In the genomic region with DNA sequence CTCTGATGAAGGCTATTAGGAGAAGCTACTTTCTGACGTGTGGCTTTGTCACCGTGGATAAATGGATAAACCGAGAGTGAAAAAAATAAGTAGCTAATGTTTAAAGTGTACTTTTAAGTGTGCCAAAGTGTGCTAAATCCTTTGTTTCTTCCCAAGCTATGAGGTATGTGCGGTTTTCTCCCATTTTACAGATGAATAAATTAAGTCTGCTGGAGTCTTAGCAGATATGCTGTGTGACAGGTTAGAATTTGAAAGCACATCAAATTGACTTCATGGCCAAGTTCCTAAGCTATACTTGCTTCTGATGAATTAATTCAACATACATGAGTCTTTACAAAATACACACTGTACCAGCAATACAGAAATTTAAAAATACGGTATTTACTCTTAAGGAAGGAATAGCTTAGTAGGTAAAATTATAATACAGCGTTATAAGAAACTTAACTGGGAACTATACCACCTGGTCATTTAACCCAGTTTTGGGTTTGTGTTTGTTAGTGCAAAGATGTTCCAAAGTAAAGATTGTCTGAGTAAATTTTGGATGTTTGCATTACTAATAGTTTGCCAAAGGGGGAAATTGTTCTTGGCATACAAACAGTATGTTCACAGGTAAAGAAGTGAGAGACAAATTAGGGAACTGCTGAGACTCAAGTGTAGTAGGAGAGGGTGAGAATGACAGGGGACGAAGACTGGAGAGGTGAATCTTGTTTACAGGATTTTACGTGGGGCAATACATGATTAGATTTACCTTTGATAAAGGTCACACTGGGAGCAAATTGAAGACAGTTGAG, we compare ENCODE assay signal across 1 cellular context.
TF ChIP-seq lines count a peak whose summit lies in the region.

No MANE protein-coding gene starts in this region.

TF ChIP-seq in GM12878, 131 proteins besides CTCF, POLR2A, EP300 and RAD21 (continued from another document):
- TF ChIP-seq MYC (IDR thresholded peaks at IDR 0.05; ENCODE audit: insufficient read depth, insufficient read length, insufficient replicate concordance, low read length, severe bottlenecking) (no peak), BRCA1 (IDR thresholded peaks at IDR 0.05; ENCODE audit: low read depth, low read length) (no peak), BMI1 (IDR thresholded peaks at IDR 0.05; ENCODE audit: borderline replicate concordance) (no peak), SPI1 (IDR thresholded peaks at IDR 0.05; ENCODE audit: borderline replicate concordance, insufficient read depth, low read depth, low read length) (peak; percentile 42; the same call in 1 of the 2 replicates), IKZF2 (IDR thresholded peaks at IDR 0.05) (0 out of 4 replicates have a peak, but pooled peaks of 1 of the 2 experiments have one; percentile 21), KDM1A (IDR thresholded peaks at IDR 0.05; ENCODE audit: borderline replicate concordance) (no peak), BHLHE40 (IDR thresholded peaks at IDR 0.05; ENCODE audit: borderline replicate concordance in 1 of 2, low read depth in 2 of 2, low read length in 1 of 2) (no peak), EGR1 (IDR thresholded peaks at IDR 0.05; ENCODE audit: borderline replicate concordance in 1 of 2, low read depth in 2 of 2, low read length in 2 of 2) (no peak), MEF2B (IDR thresholded peaks at IDR 0.05; ENCODE audit: partially characterized antibody, poor library complexity, severe bottlenecking) (no peak), ZNF592 (IDR thresholded peaks at IDR 0.05) (no peak), CBX3 (IDR thresholded peaks at IDR 0.05; ENCODE audit: borderline replicate concordance, low read depth) (no peak), FOXM1 (IDR thresholded peaks at IDR 0.05; ENCODE audit: low read depth, low read length) (no peak)
